8 cellular contexts compared by ENCODE assay signal in genomic region chr2:36597532-36598377, GRCh38. TPM values are rescaled to one million over a fixed set of nuclear protein-coding genes. Genes with fewer than 3 reads are reported as not detected.
DNase-seq lines count a peak whose midpoint lies in the region; ATAC-seq and TF ChIP-seq lines count a peak whose summit lies in the region.

Gene FEZ2, minus strand, starts transcription at chr2:36598168. Its CDS starts 26 bp downstream, at chr2:36598142.

- H3K4me3 ChIP-seq in breast epithelium (peak within 1 kb of the TSS; percentile 80 to 99 (median 98)), iPS-18c (ENCODE audit: insufficient read depth, low read depth, low read length) (peak within 1 kb of the TSS; percentile 47), skin epidermis (peak within 1 kb of the TSS; percentile 72 to 99 (median 94))

- peaks cover 0 to 6% of the 10 kb centered on the region in 2 donors for H3K4me1 ChIP-seq in breast epithelium

- no peak for TF ChIP-seq POLR2A in breast epithelium (IDR thresholded peaks at IDR 0.05)

- DNase-seq in NCI-H2107 treated with DMSO at 0.1 percent for 48 hours (lab: John Stamatoyannopoulos, UW; ENCODE audit: unreplicated experiment): peak; percentile 8
- peak; percentile 45 to 62 for DNase-seq in breast epithelium (ENCODE audit: low spot score in 2 of 2)

- H3K36me3 ChIP-seq in breast epithelium: no peaks in the 10 kb centered on the region

- no peaks in the 10 kb centered on the region for H3K9me3 ChIP-seq in breast epithelium
- no peaks in the 10 kb centered on the region for H3K9me3 ChIP-seq in iPS-18c (ENCODE audit: control insufficient read depth, insufficient read depth, low read length)

- TF ChIP-seq CTCF in 22Rv1 (IDR thresholded peaks at IDR 0.05): no peak
- no peak for TF ChIP-seq CTCF in VCaP (conservative IDR thresholded peaks at IDR 0.05)
- no peak for TF ChIP-seq CTCF in breast epithelium (IDR thresholded peaks at IDR 0.05)

- H3K27me3 ChIP-seq in breast epithelium: no peaks in the 10 kb centered on the region

- intact Hi-C loops in breast epithelium (cut with DNase I; ENCODE audit: low total_unique reads): no loop called here

- ATAC-seq in GM18508 (IDR thresholded peaks at IDR 0.05; ENCODE audit: insufficient read depth, unreplicated experiment) (peak; percentile 96), HG02973 (IDR thresholded peaks at IDR 0.05; ENCODE audit: unreplicated experiment) (peak; percentile 98)

- peak within 1 kb of the TSS; percentile 81 for H3K27ac ChIP-seq in 22Rv1
- H3K27ac ChIP-seq in VCaP: peak within 1 kb of the TSS; percentile 81
- peak within 1 kb of the TSS; percentile 92 to 93 for H3K27ac ChIP-seq in breast epithelium
- H3K27ac ChIP-seq in skin epidermis: peak within 1 kb of the TSS; percentile 91 to 100 (median 96)

RNA-seq across cellular contexts. Expression of gene FEZ2, which starts in this region (rescaled TPM):
- 10 to 100 TPM; 48.5 to 63.8 (median 49.0) TPM for total RNA-seq in breast epithelium

Comparison
In these comparisons a context has a peak if more than half of its experiments do, and no peak if none do; other contexts are left out.
1. Peak in every context shown above with its lines: DNase-seq, ATAC-seq, H3K4me3 ChIP-seq and H3K27ac ChIP-seq.
2. H3K4me3 ChIP-seq: peak in every context shown above with its lines; median percentile 98 in breast epithelium; 94 in skin epidermis; 47 in iPS-18c.